Comparison of ENCODE assay signal across 1 cellular context in the genomic region with DNA sequence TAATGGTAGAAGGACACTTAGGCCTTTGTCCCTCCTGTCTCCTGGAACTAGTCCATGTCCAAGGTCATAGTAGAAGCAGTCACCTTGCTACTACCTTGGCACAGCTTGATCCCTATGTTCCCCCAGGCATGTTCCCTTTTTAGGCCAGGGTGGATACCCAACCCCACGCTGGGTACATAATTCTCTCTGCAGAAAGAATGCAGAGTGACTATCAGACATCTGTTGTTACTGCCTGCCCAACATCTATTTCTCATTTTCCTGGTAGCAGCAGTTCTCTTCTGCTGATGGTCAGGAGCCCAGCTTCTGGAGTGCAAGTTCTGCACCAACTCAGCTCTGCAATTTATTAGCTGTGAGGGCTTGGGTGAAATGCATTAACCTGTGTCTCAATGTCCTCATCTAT.
TF ChIP-seq lines count a peak whose summit lies in the region.

No MANE protein-coding gene starts in this region.

TF ChIP-seq in GM23338, 12 proteins besides CTCF, POLR2A, EP300 and RAD21 (continued from another document):
- TF ChIP-seq, protein P1, sequence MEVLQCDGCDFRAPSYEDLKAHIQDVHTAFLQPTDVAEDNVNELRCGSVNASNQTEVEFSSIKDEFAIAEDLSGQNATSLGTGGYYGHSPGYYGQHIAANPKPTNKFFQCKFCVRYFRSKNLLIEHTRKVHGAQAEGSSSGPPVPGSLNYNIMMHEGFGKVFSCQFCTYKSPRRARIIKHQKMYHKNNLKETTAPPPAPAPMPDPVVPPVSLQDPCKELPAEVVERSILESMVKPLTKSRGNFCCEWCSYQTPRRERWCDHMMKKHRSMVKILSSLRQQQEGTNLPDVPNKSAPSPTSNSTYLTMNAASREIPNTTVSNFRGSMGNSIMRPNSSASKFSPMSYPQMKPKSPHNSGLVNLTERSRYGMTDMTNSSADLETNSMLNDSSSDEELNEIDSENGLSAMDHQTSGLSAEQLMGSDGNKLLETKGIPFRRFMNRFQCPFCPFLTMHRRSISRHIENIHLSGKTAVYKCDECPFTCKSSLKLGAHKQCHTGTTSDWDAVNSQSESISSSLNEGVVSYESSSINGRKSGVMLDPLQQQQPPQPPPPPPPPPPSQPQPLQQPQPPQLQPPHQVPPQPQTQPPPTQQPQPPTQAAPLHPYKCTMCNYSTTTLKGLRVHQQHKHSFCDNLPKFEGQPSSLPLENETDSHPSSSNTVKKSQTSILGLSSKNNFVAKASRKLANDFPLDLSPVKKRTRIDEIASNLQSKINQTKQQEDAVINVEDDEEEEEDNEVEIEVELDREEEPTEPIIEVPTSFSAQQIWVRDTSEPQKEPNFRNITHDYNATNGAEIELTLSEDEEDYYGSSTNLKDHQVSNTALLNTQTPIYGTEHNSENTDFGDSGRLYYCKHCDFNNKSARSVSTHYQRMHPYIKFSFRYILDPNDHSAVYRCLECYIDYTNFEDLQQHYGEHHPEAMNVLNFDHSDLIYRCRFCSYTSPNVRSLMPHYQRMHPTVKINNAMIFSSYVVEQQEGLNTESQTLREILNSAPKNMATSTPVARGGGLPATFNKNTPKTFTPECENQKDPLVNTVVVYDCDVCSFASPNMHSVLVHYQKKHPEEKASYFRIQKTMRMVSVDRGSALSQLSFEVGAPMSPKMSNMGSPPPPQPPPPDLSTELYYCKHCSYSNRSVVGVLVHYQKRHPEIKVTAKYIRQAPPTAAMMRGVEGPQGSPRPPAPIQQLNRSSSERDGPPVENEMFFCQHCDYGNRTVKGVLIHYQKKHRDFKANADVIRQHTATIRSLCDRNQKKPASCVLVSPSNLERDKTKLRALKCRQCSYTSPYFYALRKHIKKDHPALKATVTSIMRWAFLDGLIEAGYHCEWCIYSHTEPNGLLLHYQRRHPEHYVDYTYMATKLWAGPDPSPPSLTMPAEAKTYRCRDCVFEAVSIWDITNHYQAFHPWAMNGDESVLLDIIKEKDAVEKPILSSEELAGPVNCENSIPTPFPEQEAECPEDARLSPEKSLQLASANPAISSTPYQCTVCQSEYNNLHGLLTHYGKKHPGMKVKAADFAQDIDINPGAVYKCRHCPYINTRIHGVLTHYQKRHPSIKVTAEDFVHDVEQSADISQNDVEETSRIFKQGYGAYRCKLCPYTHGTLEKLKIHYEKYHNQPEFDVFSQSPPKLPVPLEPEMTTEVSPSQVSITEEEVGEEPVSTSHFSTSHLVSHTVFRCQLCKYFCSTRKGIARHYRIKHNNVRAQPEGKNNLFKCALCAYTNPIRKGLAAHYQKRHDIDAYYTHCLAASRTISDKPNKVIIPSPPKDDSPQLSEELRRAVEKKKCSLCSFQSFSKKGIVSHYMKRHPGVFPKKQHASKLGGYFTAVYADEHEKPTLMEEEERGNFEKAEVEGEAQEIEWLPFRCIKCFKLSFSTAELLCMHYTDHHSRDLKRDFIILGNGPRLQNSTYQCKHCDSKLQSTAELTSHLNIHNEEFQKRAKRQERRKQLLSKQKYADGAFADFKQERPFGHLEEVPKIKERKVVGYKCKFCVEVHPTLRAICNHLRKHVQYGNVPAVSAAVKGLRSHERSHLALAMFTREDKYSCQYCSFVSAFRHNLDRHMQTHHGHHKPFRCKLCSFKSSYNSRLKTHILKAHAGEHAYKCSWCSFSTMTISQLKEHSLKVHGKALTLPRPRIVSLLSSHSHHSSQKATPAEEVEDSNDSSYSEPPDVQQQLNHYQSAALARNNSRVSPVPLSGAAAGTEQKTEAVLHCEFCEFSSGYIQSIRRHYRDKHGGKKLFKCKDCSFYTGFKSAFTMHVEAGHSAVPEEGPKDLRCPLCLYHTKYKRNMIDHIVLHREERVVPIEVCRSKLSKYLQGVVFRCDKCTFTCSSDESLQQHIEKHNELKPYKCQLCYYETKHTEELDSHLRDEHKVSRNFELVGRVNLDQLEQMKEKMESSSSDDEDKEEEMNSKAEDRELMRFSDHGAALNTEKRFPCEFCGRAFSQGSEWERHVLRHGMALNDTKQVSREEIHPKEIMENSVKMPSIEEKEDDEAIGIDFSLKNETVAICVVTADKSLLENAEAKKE (CRISPR knock-in tag; IDR thresholded peaks at IDR 0.05), result no peak
- no peak for TF ChIP-seq ZNF331 (CRISPR knock-in tag; IDR thresholded peaks at IDR 0.05; ENCODE audit: low read depth)
- TF ChIP-seq POLR2AphosphoS5 (IDR thresholded peaks at IDR 0.05; ENCODE audit: low read depth), result no peak
- no peak for TF ChIP-seq ZNF114 (CRISPR knock-in tag; IDR thresholded peaks at IDR 0.05)
- TF ChIP-seq EZH2 (IDR thresholded peaks at IDR 0.05; ENCODE audit: low read depth, unreplicated experiment), result no peak
- TF ChIP-seq EZH2phosphoT487 (IDR thresholded peaks at IDR 0.05; ENCODE audit: unreplicated experiment), result no peak
- TF ChIP-seq NANOG (IDR thresholded peaks at IDR 0.05; ENCODE audit: borderline replicate concordance), result no peak
- no peak for TF ChIP-seq JUNB (IDR thresholded peaks at IDR 0.05; ENCODE audit: unreplicated experiment)
- TF ChIP-seq, protein P2, sequence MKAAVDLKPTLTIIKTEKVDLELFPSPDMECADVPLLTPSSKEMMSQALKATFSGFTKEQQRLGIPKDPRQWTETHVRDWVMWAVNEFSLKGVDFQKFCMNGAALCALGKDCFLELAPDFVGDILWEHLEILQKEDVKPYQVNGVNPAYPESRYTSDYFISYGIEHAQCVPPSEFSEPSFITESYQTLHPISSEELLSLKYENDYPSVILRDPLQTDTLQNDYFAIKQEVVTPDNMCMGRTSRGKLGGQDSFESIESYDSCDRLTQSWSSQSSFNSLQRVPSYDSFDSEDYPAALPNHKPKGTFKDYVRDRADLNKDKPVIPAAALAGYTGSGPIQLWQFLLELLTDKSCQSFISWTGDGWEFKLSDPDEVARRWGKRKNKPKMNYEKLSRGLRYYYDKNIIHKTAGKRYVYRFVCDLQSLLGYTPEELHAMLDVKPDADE (IDR thresholded peaks at IDR 0.05), result no peak
- TF ChIP-seq STAT1 (IDR thresholded peaks at IDR 0.05; ENCODE audit: unreplicated experiment), result no peak
- no peak for TF ChIP-seq CREB1 (CRISPR knock-in tag; IDR thresholded peaks at IDR 0.05; ENCODE audit: low read depth)
